ENCODE assay signal across 13 cellular contexts in the genomic region with DNA sequence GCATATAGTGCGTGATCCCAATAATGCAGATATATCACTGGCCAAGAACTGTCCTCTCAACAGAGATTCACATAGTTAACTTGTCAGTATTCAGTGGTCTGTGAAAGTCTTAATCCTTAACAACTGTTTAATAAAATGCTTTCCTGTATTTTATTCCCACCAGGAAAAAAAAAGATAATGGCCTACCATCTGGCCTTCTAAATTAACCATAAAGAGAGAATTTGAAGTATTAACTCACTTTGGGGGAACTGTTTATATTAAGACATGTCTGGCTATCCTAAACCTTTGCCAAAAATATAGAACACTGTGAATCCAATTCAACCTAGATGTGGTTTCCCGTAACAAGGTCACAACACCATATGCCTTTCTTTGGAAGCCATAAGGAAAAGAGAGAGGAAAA. TPM values are rescaled to one million over a fixed set of nuclear protein-coding genes. Genes with fewer than 3 reads are reported as not detected.
"Had no signal": no experiment of that assay in that cellular context is flagged by ENCODE, and none has a peak within 500 bp of the region (broad histone marks: within the 10 kb centered on the region; RNA-seq: fewer than 3 reads in every experiment).

No MANE protein-coding gene starts in this region.

- H3K27me3 Mint-ChIP-seq: stimulated activated memory B cell treated with anti-CD40 and anti-IgM and Interleukin-4, amounts not matched to agents 10 μg/mL and 1 μg/mL and 100 μg/mL, for 72 hours had no signal

- H3K4me1 Mint-ChIP-seq: naive thymus-derived CD4-positive, alpha-beta T cell; stimulated activated memory B cell treated with anti-CD40 and anti-IgM and Interleukin-4, amounts not matched to agents 10 μg/mL and 1 μg/mL and 100 μg/mL, for 72 hours had no signal

- DNase-seq: activated CD4-positive, alpha-beta T cell treated with anti-CD3 and anti-CD28 coated beads, Interleukin-2, amount 50 U/mL, for 48 hours; activated naive CD4-positive, alpha-beta T cell treated with anti-CD3 and anti-CD28 coated beads, Interleukin-2, amount 50 U/mL, for 16 hours; activated T-cell treated with anti-CD3 and anti-CD28 coated beads, Interleukin-2, amount 50 U/mL, for 1 hour; erythroblast; islet precursor cell; mammary epithelial cell; naive thymus-derived CD4-positive, alpha-beta T cell; stimulated activated CD4-positive, alpha-beta T cell treated with anti-CD3 and anti-CD28 coated beads, Interleukin-12 subunit alpha, Interleukin-12 subunit beta, amount 100 ng/mL, for 4 hours; WERI-Rb-1 had no signal

- H3K27ac Mint-ChIP-seq: naive thymus-derived CD4-positive, alpha-beta T cell; stimulated activated memory B cell treated with anti-CD40 and anti-IgM and Interleukin-4, amounts not matched to agents 10 μg/mL and 1 μg/mL and 100 μg/mL, for 72 hours had no signal

- ATAC-seq: naive thymus-derived CD4-positive, alpha-beta T cell had no signal

- H3K27me3 ChIP-seq: gastroesophageal sphincter, pancreas, tibial nerve had no signal

- H3K27ac ChIP-seq: WERI-Rb-1 had no signal

- H3K36me3 Mint-ChIP-seq: naive thymus-derived CD4-positive, alpha-beta T cell; stimulated activated memory B cell treated with anti-CD40 and anti-IgM and Interleukin-4, amounts not matched to agents 10 μg/mL and 1 μg/mL and 100 μg/mL, for 72 hours had no signal

- H3K4me3 Mint-ChIP-seq: naive thymus-derived CD4-positive, alpha-beta T cell; stimulated activated memory B cell treated with anti-CD40 and anti-IgM and Interleukin-4, amounts not matched to agents 10 μg/mL and 1 μg/mL and 100 μg/mL, for 72 hours had no signal

- H3K9me3 ChIP-seq: gastroesophageal sphincter, pancreas, tibial nerve had no signal

- H3K9me3 Mint-ChIP-seq: naive thymus-derived CD4-positive, alpha-beta T cell; stimulated activated memory B cell treated with anti-CD40 and anti-IgM and Interleukin-4, amounts not matched to agents 10 μg/mL and 1 μg/mL and 100 μg/mL, for 72 hours had no signal

- H3K36me3 ChIP-seq: gastroesophageal sphincter, pancreas, tibial nerve, WERI-Rb-1 had no signal

RNA-seq across cellular contexts. Expression of gene FREM1, which starts 0.8 kb away (rescaled TPM):
- total RNA-seq: mammary epithelial cell had no signal
- polyA plus RNA-seq: mammary epithelial cell; naive thymus-derived CD4-positive, alpha-beta T cell had no signal
